2 cellular contexts compared by ENCODE assay signal in the genomic region with DNA sequence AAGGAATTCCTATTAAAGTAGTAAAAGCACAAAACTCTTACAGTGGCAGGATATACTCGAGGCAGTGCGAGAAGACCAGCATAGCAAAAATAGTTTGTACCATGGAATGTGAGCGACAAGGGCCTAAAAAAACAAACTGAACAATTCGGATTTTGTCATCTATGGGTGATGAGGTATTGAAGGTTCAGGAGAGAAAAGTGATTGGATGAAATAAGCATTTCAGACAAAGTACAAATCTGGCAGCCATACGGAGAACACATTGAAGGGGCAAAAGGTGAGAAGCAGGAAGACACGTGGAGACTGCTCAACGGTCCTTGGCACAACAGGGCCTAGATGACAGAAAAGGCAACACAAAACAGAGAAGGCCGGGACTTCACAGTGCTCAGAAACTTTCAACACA.
TF ChIP-seq lines count a peak whose summit lies in the region.

No MANE protein-coding gene starts in this region.

TF ChIP-seq in SK-N-SH, 30 proteins besides CTCF, POLR2A, EP300 and RAD21:
- TF ChIP-seq FOXJ3 (CRISPR knock-in tag; IDR thresholded peaks at IDR 0.05) (no peak), JUND (IDR thresholded peaks at IDR 0.05) (no peak), SMC3 (IDR thresholded peaks at IDR 0.05; ENCODE audit: low read depth, low read length) (no peak), POLR2AphosphoS5 (IDR thresholded peaks at IDR 0.05; ENCODE audit: low read depth, low read length) (no peak), TAF1 (IDR thresholded peaks at IDR 0.05; ENCODE audit: borderline replicate concordance, low read depth, low read length) (no peak), FOSL2 (IDR thresholded peaks at IDR 0.05; ENCODE audit: borderline replicate concordance, low read depth) (no peak), CHD2 (IDR thresholded peaks at IDR 0.05; ENCODE audit: low read length, partially characterized antibody) (no peak), RXRA (IDR thresholded peaks at IDR 0.05; ENCODE audit: borderline replicate concordance, low read depth) (no peak), TEAD4 (IDR thresholded peaks at IDR 0.05; ENCODE audit: borderline replicate concordance, insufficient read depth) (no peak)
- TF ChIP-seq, protein P1, sequence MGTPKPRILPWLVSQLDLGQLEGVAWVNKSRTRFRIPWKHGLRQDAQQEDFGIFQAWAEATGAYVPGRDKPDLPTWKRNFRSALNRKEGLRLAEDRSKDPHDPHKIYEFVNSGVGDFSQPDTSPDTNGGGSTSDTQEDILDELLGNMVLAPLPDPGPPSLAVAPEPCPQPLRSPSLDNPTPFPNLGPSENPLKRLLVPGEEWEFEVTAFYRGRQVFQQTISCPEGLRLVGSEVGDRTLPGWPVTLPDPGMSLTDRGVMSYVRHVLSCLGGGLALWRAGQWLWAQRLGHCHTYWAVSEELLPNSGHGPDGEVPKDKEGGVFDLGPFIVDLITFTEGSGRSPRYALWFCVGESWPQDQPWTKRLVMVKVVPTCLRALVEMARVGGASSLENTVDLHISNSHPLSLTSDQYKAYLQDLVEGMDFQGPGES (IDR thresholded peaks at IDR 0.05; ENCODE audit: low read depth, low read length) = no peak

TF ChIP-seq in SK-N-SH treated with all-trans-retinoic acid at 6 μM for 48 hours, 23 proteins besides CTCF, POLR2A, EP300 and RAD21:
- TF ChIP-seq TOX (CRISPR knock-in tag; IDR thresholded peaks at IDR 0.05; ENCODE audit: borderline replicate concordance) = no peak
- TF ChIP-seq ZFP30 (CRISPR knock-in tag; IDR thresholded peaks at IDR 0.05) = no peak
- TF ChIP-seq ZNF8 (CRISPR knock-in tag; IDR thresholded peaks at IDR 0.05) = no peak
- TF ChIP-seq, protein P2, sequence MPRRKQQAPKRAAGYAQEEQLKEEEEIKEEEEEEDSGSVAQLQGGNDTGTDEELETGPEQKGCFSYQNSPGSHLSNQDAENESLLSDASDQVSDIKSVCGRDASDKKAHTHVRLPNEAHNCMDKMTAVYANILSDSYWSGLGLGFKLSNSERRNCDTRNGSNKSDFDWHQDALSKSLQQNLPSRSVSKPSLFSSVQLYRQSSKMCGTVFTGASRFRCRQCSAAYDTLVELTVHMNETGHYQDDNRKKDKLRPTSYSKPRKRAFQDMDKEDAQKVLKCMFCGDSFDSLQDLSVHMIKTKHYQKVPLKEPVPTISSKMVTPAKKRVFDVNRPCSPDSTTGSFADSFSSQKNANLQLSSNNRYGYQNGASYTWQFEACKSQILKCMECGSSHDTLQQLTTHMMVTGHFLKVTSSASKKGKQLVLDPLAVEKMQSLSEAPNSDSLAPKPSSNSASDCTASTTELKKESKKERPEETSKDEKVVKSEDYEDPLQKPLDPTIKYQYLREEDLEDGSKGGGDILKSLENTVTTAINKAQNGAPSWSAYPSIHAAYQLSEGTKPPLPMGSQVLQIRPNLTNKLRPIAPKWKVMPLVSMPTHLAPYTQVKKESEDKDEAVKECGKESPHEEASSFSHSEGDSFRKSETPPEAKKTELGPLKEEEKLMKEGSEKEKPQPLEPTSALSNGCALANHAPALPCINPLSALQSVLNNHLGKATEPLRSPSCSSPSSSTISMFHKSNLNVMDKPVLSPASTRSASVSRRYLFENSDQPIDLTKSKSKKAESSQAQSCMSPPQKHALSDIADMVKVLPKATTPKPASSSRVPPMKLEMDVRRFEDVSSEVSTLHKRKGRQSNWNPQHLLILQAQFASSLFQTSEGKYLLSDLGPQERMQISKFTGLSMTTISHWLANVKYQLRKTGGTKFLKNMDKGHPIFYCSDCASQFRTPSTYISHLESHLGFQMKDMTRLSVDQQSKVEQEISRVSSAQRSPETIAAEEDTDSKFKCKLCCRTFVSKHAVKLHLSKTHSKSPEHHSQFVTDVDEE (CRISPR knock-in tag; IDR thresholded peaks at IDR 0.05) = no peak
- TF ChIP-seq, protein P3, sequence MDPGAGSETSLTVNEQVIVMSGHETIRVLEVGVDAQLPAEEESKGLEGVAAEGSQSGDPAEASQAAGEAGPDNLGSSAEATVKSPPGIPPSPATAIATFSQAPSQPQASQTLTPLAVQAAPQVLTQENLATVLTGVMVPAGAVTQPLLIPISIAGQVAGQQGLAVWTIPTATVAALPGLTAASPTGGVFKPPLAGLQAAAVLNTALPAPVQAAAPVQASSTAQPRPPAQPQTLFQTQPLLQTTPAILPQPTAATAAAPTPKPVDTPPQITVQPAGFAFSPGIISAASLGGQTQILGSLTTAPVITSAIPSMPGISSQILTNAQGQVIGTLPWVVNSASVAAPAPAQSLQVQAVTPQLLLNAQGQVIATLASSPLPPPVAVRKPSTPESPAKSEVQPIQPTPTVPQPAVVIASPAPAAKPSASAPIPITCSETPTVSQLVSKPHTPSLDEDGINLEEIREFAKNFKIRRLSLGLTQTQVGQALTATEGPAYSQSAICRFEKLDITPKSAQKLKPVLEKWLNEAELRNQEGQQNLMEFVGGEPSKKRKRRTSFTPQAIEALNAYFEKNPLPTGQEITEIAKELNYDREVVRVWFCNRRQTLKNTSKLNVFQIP (CRISPR knock-in tag; IDR thresholded peaks at IDR 0.05; ENCODE audit: borderline replicate concordance, low read depth) = no peak
- TF ChIP-seq OSR1 (CRISPR knock-in tag; IDR thresholded peaks at IDR 0.05) = no peak
- TF ChIP-seq ZNF70 (CRISPR knock-in tag; IDR thresholded peaks at IDR 0.05) = no peak
- TF ChIP-seq ZNF565 (CRISPR knock-in tag; conservative IDR thresholded peaks at IDR 0.05; ENCODE audit: low read depth) = no peak
- no peak for TF ChIP-seq SNAI2 (CRISPR knock-in tag; IDR thresholded peaks at IDR 0.05)
- TF ChIP-seq, protein P4, sequence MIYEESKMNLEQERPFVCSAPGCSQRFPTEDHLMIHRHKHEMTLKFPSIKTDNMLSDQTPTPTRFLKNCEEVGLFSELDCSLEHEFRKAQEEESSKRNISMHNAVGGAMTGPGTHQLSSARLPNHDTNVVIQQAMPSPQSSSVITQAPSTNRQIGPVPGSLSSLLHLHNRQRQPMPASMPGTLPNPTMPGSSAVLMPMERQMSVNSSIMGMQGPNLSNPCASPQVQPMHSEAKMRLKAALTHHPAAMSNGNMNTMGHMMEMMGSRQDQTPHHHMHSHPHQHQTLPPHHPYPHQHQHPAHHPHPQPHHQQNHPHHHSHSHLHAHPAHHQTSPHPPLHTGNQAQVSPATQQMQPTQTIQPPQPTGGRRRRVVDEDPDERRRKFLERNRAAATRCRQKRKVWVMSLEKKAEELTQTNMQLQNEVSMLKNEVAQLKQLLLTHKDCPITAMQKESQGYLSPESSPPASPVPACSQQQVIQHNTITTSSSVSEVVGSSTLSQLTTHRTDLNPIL (CRISPR knock-in tag; IDR thresholded peaks at IDR 0.05; ENCODE audit: low read depth) = no peak
